Comparison of ENCODE assay signal across 15 cellular contexts in the genomic region with DNA sequence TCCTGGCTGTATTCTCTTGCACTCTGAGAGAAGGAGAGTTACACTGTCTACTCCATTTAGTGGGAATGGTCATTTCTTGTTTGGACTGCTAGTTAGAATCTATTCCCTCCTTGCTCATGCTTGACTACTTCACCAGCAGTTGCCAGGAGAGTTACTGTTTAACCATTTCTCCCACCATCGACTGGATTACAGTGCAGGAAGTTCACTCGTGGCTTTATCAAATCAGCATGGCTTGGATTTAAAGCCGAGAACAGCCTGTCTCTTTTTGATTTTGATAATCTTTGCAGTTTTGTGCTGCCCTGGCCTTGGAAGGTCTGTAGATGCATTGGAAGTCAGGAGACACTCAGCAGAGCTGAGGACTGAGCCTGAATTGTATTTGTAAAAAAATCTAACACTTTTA. TPM values are rescaled to one million over a fixed set of nuclear protein-coding genes. Genes with fewer than 3 reads are reported as not detected.
DNase-seq lines count a peak whose midpoint lies in the region; ATAC-seq and TF ChIP-seq lines count a peak whose summit lies in the region.
"Had no signal": no experiment of that assay in that cellular context is flagged by ENCODE, and none has a peak within 500 bp of the region (broad histone marks: within the 10 kb centered on the region; RNA-seq: fewer than 3 reads in every experiment).

No MANE protein-coding gene starts in this region.

- CTCF ChIA-PET in OCI-LY7 (lab: Charles Lee; ENCODE audit: unreplicated experiment), result no interaction called here

- no peak overlapping the region for H3K4me3 Mint-ChIP-seq in activated T-helper 17 cell treated with anti-CD3 and anti-CD28 coated beads, Interleukin-2, amount 50 U/mL, for 72 hours
- H3K4me3 Mint-ChIP-seq: CD8-positive, alpha-beta memory T cell had no signal

- no peak overlapping the region for H3K4me2 ChIP-seq in OCI-LY7 (ENCODE audit: low read length)

- no peaks in the 10 kb centered on the region for H3K27me3 Mint-ChIP-seq in activated T-helper 17 cell treated with anti-CD3 and anti-CD28 coated beads, Interleukin-2, amount 50 U/mL, for 72 hours

- POLR2A ChIA-PET in OCI-LY7 (lab: Charles Lee), result no interaction called here

- H3K27ac Mint-ChIP-seq in activated T-helper 17 cell treated with anti-CD3 and anti-CD28 coated beads, Interleukin-2, amount 50 U/mL, for 72 hours, result no peak overlapping the region
- H3K27ac Mint-ChIP-seq: CD8-positive, alpha-beta memory T cell had no signal

- DNase-seq in body of pancreas (peak in 3 of 4 donors; percentile 16 to 65 (median 26)), kidney glomerular epithelial cell (lab: John Stamatoyannopoulos, UW) (peak; percentile 66), mucosa of descending colon (peak in 1 of 3 donors; percentile 34), OCI-LY7 (ENCODE audit: low spot score) (no peak), SW480 (ENCODE audit: low spot score) (no peak)
- no peak for DNase-seq in activated CD4-positive, alpha-beta T cell treated with anti-CD3 and anti-CD28 coated beads, Interleukin-2, amount 50 U/mL, for 4 hours
- DNase-seq: CD8-positive, alpha-beta memory T cell; GDM1; H7; MG63; NCI-H1092; NCI-H1694; NCI-H524 had no signal

- ATAC-seq in body of pancreas (peak; percentile 77), mucosa of descending colon (peak; percentile 85)
- ATAC-seq in activated T-helper 17 cell treated with anti-CD3 and anti-CD28 coated beads, Interleukin-2, amount 50 U/mL, for 72 hours (replicated peaks), result no peak
- ATAC-seq: GM12878 had no signal

- H3K36me3 ChIP-seq in body of pancreas (replicated peaks in 1 of 2; ENCODE audit: insufficient read depth in 1 of 2, low read depth in 2 of 2) (no peaks in the 10 kb centered on the region), mucosa of descending colon (ENCODE audit: low read depth) (no peaks in the 10 kb centered on the region), OCI-LY7 (ENCODE audit: insufficient read depth, low read length) (no peaks in the 10 kb centered on the region)
- H3K36me3 ChIP-seq: MG63 had no signal

- 3 to 4% methylated on average over 3 of the region's 3 CpGs for WGBS in body of pancreas, 2 donors

- H3K79me2 ChIP-seq in OCI-LY7 (ENCODE audit: insufficient read depth, low read depth, low read length), result no peaks in the 10 kb centered on the region

- no peaks in the 10 kb centered on the region for H3K4me1 Mint-ChIP-seq in activated T-helper 17 cell treated with anti-CD3 and anti-CD28 coated beads, Interleukin-2, amount 50 U/mL, for 72 hours
- H3K4me1 Mint-ChIP-seq: CD8-positive, alpha-beta memory T cell had no signal

- H3K9me2 ChIP-seq in OCI-LY7 (ENCODE audit: insufficient read depth, low read length), result no peaks in the 10 kb centered on the region

- no peak for TF ChIP-seq POLR2A in body of pancreas (IDR thresholded peaks at IDR 0.05)

- peak overlapping the region in 2 of 4 donors; percentile 37 to 67 for H3K27ac ChIP-seq in body of pancreas
- H3K27ac ChIP-seq in OCI-LY7 (ENCODE audit: low read depth, low read length, poor library complexity, severe bottlenecking), result no peak overlapping the region

- H3K4me3 ChIP-seq in body of pancreas, result no peak overlapping the region
- no peak overlapping the region for H3K4me3 ChIP-seq in mucosa of descending colon
- no peak overlapping the region for H3K4me3 ChIP-seq in OCI-LY7 (ENCODE audit: low read depth, low read length, poor library complexity, severe bottlenecking)
- H3K4me3 ChIP-seq: GM12878, MG63 had no signal

- TF ChIP-seq CTCF in body of pancreas (IDR thresholded peaks at IDR 0.05) (no peak), mucosa of descending colon (IDR thresholded peaks at IDR 0.05) (no peak), OCI-LY7 (conservative IDR thresholded peaks at IDR 0.05; ENCODE audit: low read length) (no peak)

- no TSS peak for BruUV-seq in OCI-LY7 (replicated peaks; lab: Mats Ljungman, UMichigan)

- H2AFZ ChIP-seq in OCI-LY7 (ENCODE audit: low read length), result no peak overlapping the region

- H3K9me3 Mint-ChIP-seq in activated T-helper 17 cell treated with anti-CD3 and anti-CD28 coated beads, Interleukin-2, amount 50 U/mL, for 72 hours, result peaks cover 5% of the 10 kb centered on the region

- intact Hi-C loops in body of pancreas (cut with DNase I) (no loop called here), mucosa of descending colon (cut with DNase I, micrococcal nuclease) (loop anchor here in 1 of 2 donors (10.0 kb wide), 1 partner anchor 281 kb away; no protein-coding TSS in a partner anchor), OCI-LY7 (cut with micrococcal nuclease; ENCODE audit: unreplicated experiment) (no loop called here)

- no peaks in the 10 kb centered on the region for H3K27me3 ChIP-seq in body of pancreas
- H3K27me3 ChIP-seq: MG63 had no signal

- H3K4me1 ChIP-seq in body of pancreas, result peaks cover 16% of the 10 kb centered on the region
- H3K4me1 ChIP-seq in mucosa of descending colon (ENCODE audit: low read depth), result peaks cover 7% of the 10 kb centered on the region
- no peaks in the 10 kb centered on the region for H3K4me1 ChIP-seq in OCI-LY7 (ENCODE audit: insufficient read depth, low read length, poor library complexity, severe bottlenecking)

- no peaks in the 10 kb centered on the region for H4K20me1 ChIP-seq in OCI-LY7 (ENCODE audit: insufficient read depth, low read length)

- H3K9me3 ChIP-seq in body of pancreas (no peaks in the 10 kb centered on the region), mucosa of descending colon (no peaks in the 10 kb centered on the region), OCI-LY7 (ENCODE audit: low read length) (no peaks in the 10 kb centered on the region)
- H3K9me3 ChIP-seq: MG63 had no signal

- no peaks in the 10 kb centered on the region for H3K36me3 Mint-ChIP-seq in activated T-helper 17 cell treated with anti-CD3 and anti-CD28 coated beads, Interleukin-2, amount 50 U/mL, for 72 hours (ENCODE audit: low read depth)
- H3K36me3 Mint-ChIP-seq: CD8-positive, alpha-beta memory T cell had no signal

RNA-seq across cellular contexts. Expression of a gene that starts 3.2 kb away (rescaled TPM):
- total RNA-seq in body of pancreas (under 1 TPM in 1 of 2 donors, not detected in 1; 0.26 TPM), mucosa of descending colon (1 to 10 TPM; 4.0 to 9.0 (median 8.1) TPM), OCI-LY7 (2022) (not detected in 2 replicates)
- total RNA-seq in OCI-LY7 (2014; rRNA removed; shearing (Covaris generic)), result not detected in 2 replicates
- not detected for total RNA-seq in activated T-helper 17 cell treated with anti-CD3 and anti-CD28 coated beads, Interleukin-2, amount 50 U/mL, for 72 hours
- total RNA-seq: CD8-positive, alpha-beta memory T cell; H7 had no signal

Comparison
In these comparisons a context has a peak if more than half of its experiments do, and no peak if none do; other contexts are left out.
1. DNase-seq: peak in body of pancreas (3 of 4) and kidney glomerular epithelial cell (single experiment); none in OCI-LY7 (single experiment), activated CD4-positive, alpha-beta T cell treated with anti-CD3 and anti-CD28 coated beads, Interleukin-2, amount 50 U/mL, for 4 hours (0 of 2) and SW480 (single experiment).